13 cellular contexts compared by ENCODE assay signal in the genomic region with DNA sequence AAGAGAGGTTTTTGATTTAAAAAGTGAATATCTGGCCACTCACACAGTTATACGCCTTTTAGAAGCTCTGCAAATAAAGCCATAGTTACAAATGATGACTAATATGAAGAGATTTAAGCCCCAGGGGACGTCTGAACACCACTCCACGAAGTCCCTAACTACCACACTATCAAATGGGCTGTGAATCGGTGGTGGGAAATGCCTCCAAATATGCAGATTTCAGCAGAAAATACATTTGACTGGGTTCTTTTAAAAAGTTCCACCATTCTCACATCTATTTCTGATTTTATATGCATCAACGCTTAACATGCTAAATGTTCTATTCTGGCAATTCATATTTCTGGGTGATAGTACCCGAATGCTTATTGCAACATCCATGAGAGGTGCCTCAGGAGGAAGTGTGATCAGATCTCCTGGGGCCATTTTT. TPM values are rescaled to one million over a fixed set of nuclear protein-coding genes. Genes with fewer than 3 reads are reported as not detected.
DNase-seq lines count a peak whose midpoint lies in the region; ATAC-seq, FAIRE-seq and TF ChIP-seq lines count a peak whose summit lies in the region.
"Had no signal": no experiment of that assay in that cellular context is flagged by ENCODE, and none has a peak within 500 bp of the region (broad histone marks: within the 10 kb centered on the region; RNA-seq: fewer than 3 reads in every experiment).

No MANE protein-coding gene starts in this region.

- peak overlapping the region; percentile 30 for H3K27ac ChIP-seq in brain microvascular endothelial cell
- H3K27ac ChIP-seq in left ventricle myocardium inferior (replicated peaks), result no peak overlapping the region

- H3K9me3 ChIP-seq in T-helper 17 cell (ENCODE audit: control insufficient read depth, low read length, poor library complexity, severe bottlenecking), result no peaks in the 10 kb centered on the region
- H3K9me3 ChIP-seq in left ventricle myocardium inferior (replicated peaks), result no peaks in the 10 kb centered on the region
- H3K9me3 ChIP-seq: Caco-2 had no signal

- ATAC-seq in GM21381 (IDR thresholded peaks at IDR 0.05; ENCODE audit: unreplicated experiment) (peak; percentile 55), HG03097 (IDR thresholded peaks at IDR 0.05; ENCODE audit: low FRiP score, unreplicated experiment) (peak; percentile 68), T-helper 17 cell (no peak)

- no peaks in the 10 kb centered on the region for H3K4me1 Mint-ChIP-seq in T-helper 17 cell

- FAIRE-seq in GM12891 (lab: Jason Lieb, UNC), result peak; percentile 69
- FAIRE-seq: colon had no signal

- H3K27me3 Mint-ChIP-seq in T-helper 17 cell, result peaks cover 8% of the 10 kb centered on the region
- H3K27me3 Mint-ChIP-seq: activated T-cell treated with anti-CD3 and anti-CD28 coated beads, Interleukin-2, amount 50 U/mL, for 24 hours had no signal

- H3K4me3 Mint-ChIP-seq in T-helper 17 cell, result no peak overlapping the region
- H3K4me3 Mint-ChIP-seq: activated T-cell treated with anti-CD3 and anti-CD28 coated beads, Interleukin-2, amount 50 U/mL, for 24 hours; H9 had no signal

- H3K36me3 ChIP-seq in brain microvascular endothelial cell (replicated peaks), result peaks cover 3% of the 10 kb centered on the region
- peaks cover 5% of the 10 kb centered on the region for H3K36me3 ChIP-seq in left ventricle myocardium inferior

- H3K27ac Mint-ChIP-seq in T-helper 17 cell, result no peak overlapping the region
- H3K27ac Mint-ChIP-seq: activated T-cell treated with anti-CD3 and anti-CD28 coated beads, Interleukin-2, amount 50 U/mL, for 24 hours; H9 had no signal

- no peak for TF ChIP-seq POLR2A in GM12891 (IDR thresholded peaks at IDR 0.05; ENCODE audit: low read depth, low read length)

- H3K4me3 ChIP-seq in brain microvascular endothelial cell (ENCODE audit: low read depth, low read length), result no peak overlapping the region
- H3K4me3 ChIP-seq in left ventricle myocardium inferior, result no peak overlapping the region

- H3K27me3 ChIP-seq in brain microvascular endothelial cell (replicated peaks), result no peaks in the 10 kb centered on the region
- no peaks in the 10 kb centered on the region for H3K27me3 ChIP-seq in left ventricle myocardium inferior (ENCODE audit: low read depth)

- TF ChIP-seq CTCF in brain microvascular endothelial cell (IDR thresholded peaks at IDR 0.05; ENCODE audit: low read depth, low read length, missing control alignments) (no peak), left ventricle myocardium inferior (IDR thresholded peaks at IDR 0.05; ENCODE audit: borderline replicate concordance) (no peak)

- peaks cover 8% of the 10 kb centered on the region for H3K4me1 ChIP-seq in left ventricle myocardium inferior
- H3K4me1 ChIP-seq: Caco-2 had no signal

- in situ Hi-C loops in brain microvascular endothelial cell (cut with HindIII; ENCODE audit: low pct_ligation_motif_present, low sequenced_read_pairs), result no loop called here

- peaks cover 5% of the 10 kb centered on the region for H3K36me3 Mint-ChIP-seq in T-helper 17 cell (ENCODE audit: low read depth)

- no peak for DNase-seq in GM12891 (ENCODE audit: insufficient read length, low spot score)
- peak; percentile 64 for DNase-seq in brain microvascular endothelial cell
- no peak for DNase-seq in T-helper 17 cell
- DNase-seq in left ventricle myocardium inferior, result no peak
- DNase-seq in stimulated activated CD4-positive, alpha-beta T cell treated with anti-CD3 and anti-CD28 coated beads, Interleukin-4, amount 100 ng/mL, for 1 hour, result no peak
- DNase-seq in NOMO-1 (lab: John Stamatoyannopoulos, UW; ENCODE audit: unreplicated experiment in 2 of 2), result no peak
- DNase-seq: activated T-cell treated with anti-CD3 and anti-CD28 coated beads, Interleukin-2, amount 50 U/mL, for 24 hours; Caco-2; H9; NCI-H187 had no signal

- intact Hi-C loops in left ventricle myocardium inferior (cut with micrococcal nuclease), result loop anchor here (10.0 kb wide), 1 partner anchor 205 kb away; no protein-coding TSS in a partner anchor

TF ChIP-seq in GM12891, 5 proteins besides CTCF, POLR2A, EP300 and RAD21:
- TF ChIP-seq SPI1 (IDR thresholded peaks at IDR 0.05; ENCODE audit: low read depth, low read length), result peak; percentile 59; the same call in 1 of the 2 replicates
- peak; percentile 95 for TF ChIP-seq POU2F2 (IDR thresholded peaks at IDR 0.05; ENCODE audit: low read depth, low read length)
- TF ChIP-seq POLR2AphosphoS5 (IDR thresholded peaks at IDR 0.05; ENCODE audit: low read depth, low read length), result no peak

RNA-seq across cellular contexts. Expression of gene TICAM2, which starts 22.5 kb away (rescaled TPM):
- polyA plus RNA-seq in GM12891 (2012; ENCODE audit: low read depth, missing spikeins), result 4.2 TPM
- total RNA-seq in T-helper 17 cell (under 1 TPM; 0.52 to 0.90 TPM), left ventricle myocardium inferior (2.3 TPM)

RNA-seq across cellular contexts. Expression of gene FEM1C, which starts 35.2 kb away (rescaled TPM):
- 6.6 TPM for polyA plus RNA-seq in GM12891 (2012; ENCODE audit: low read depth, missing spikeins)
- total RNA-seq in T-helper 17 cell (10 to 100 TPM; 31.3 to 31.7 TPM), left ventricle myocardium inferior (59.3 TPM)

RNA-seq across cellular contexts. Expression of gene TMED7, which starts 46.1 kb away (rescaled TPM):
- 10.8 TPM for polyA plus RNA-seq in GM12891 (2012; ENCODE audit: low read depth, missing spikeins)
- total RNA-seq in T-helper 17 cell (10 to 100 TPM; 49.0 to 53.7 TPM), left ventricle myocardium inferior (77.5 TPM)
